ENCODE assay signal across 8 cellular contexts in the genomic region with DNA sequence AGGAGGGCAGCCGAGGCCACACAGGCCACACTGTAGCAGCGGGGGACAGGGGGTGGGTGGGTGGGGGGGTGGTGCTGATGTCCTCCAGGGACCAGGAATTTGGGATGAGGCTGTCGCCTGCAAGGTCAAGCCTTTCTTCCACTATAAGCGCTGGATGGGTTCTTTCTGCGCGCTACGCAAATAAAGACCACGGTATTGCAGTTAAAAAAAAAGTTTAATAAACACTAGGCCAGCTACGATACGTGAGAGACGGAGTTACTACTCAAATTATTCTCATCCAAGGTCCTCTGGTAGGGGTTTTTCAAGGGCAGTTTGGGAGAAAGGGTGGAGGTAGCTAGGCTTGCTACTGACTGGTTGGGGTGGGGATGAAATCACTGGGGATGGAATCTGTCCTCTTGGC. TPM values are rescaled to one million over a fixed set of nuclear protein-coding genes. Genes with fewer than 3 reads are reported as not detected.
DNase-seq lines count a peak whose midpoint lies in the region; ATAC-seq and TF ChIP-seq lines count a peak whose summit lies in the region.

No MANE protein-coding gene starts in this region.

- TF ChIP-seq POLR2A in breast epithelium (IDR thresholded peaks at IDR 0.05), result no peak

- intact Hi-C loops in breast epithelium (cut with DNase I; ENCODE audit: low total_unique reads), result no loop called here

- peak overlapping the region; percentile 77 for H3K9ac ChIP-seq in muscle layer of colon (ENCODE audit: low read length)

- peaks cover 4% of the 10 kb centered on the region; the same call in 1 of the 2 replicates for H3K9me3 ChIP-seq in AG04450 (ENCODE audit: control insufficient read depth, insufficient read depth, low read length)
- no peaks in the 10 kb centered on the region for H3K9me3 ChIP-seq in breast epithelium
- H3K9me3 ChIP-seq in muscle layer of colon (ENCODE audit: low read length), result no peaks in the 10 kb centered on the region

- CTCF ChIA-PET in AG04450 (lab: Charles Lee), result no interaction called here

- no peak for TF ChIP-seq CTCF in AG04450 (IDR thresholded peaks at IDR 0.05; ENCODE audit: low read depth, low read length)
- TF ChIP-seq CTCF in breast epithelium (IDR thresholded peaks at IDR 0.05), result no peak

- POLR2A ChIA-PET in AG04450 (lab: Yijun Ruan, JAX), result interaction anchor here (0.6 to 0.9 kb wide), 2 partner anchors 39 to 131 kb away, joined by 3 read pairs; no protein-coding TSS in a partner anchor

- H3K27ac ChIP-seq in AG04450 (ENCODE audit: low read depth, low read length), result no peak overlapping the region
- peak overlapping the region; percentile 93 to 98 for H3K27ac ChIP-seq in breast epithelium
- peak overlapping the region; percentile 83 for H3K27ac ChIP-seq in muscle layer of colon (ENCODE audit: low read depth, low read length)

- H3K4me1 ChIP-seq in breast epithelium (peaks cover 0 to 6% of the 10 kb centered on the region in 2 donors), muscle layer of colon (ENCODE audit: insufficient read depth, low read length) (peaks cover 13% of the 10 kb centered on the region)

- H3K4me3 ChIP-seq in AG04450 (ENCODE audit: low read depth, low read length) (peak overlapping the region; percentile 98), breast epithelium (peak overlapping the region; percentile 75 to 93 (median 85)), muscle layer of colon (ENCODE audit: low read depth in 1 of 2, low read length in 2 of 2) (peak overlapping the region; percentile 82 to 94)

- DNase-seq in AG04450 (ENCODE audit: low read depth, low spot score) (no peak), breast epithelium (ENCODE audit: low spot score in 2 of 2) (no peak), kidney glomerular epithelial cell (lab: John Stamatoyannopoulos, UW) (no peak), putamen (ENCODE audit: low spot score) (no peak), H4 (ENCODE audit: low spot score) (no peak)

- ATAC-seq in HG02763 (IDR thresholded peaks at IDR 0.05; ENCODE audit: unreplicated experiment), result peak; percentile 8
- no peak for ATAC-seq in HG03442 (IDR thresholded peaks at IDR 0.05; ENCODE audit: unreplicated experiment)

- H3K27me3 ChIP-seq in AG04450 (ENCODE audit: control insufficient read depth, insufficient read depth, low read length) (no peaks in the 10 kb centered on the region), breast epithelium (no peaks in the 10 kb centered on the region), muscle layer of colon (ENCODE audit: control insufficient read depth in 1 of 2, insufficient read depth in 2 of 2, low read length in 2 of 2) (no peaks in the 10 kb centered on the region)

- H3K36me3 ChIP-seq in breast epithelium (no peaks in the 10 kb centered on the region), muscle layer of colon (ENCODE audit: insufficient read depth, low read length) (no peaks in the 10 kb centered on the region)

RNA-seq across cellular contexts. Expression of a gene that starts 0.5 kb away (rescaled TPM):
- polyA plus RNA-seq in AG04450 (2011; rRNA removed), result 3.9 and 4.8 TPM in 2 replicates
- 6.0 and 8.6 TPM in 2 replicates for polyA minus RNA-seq in AG04450 (2011; rRNA and poly(A)+ RNA removed)
- total RNA-seq in breast epithelium, result 10 to 100 TPM; 12.3 to 23.9 (median 21.7) TPM
- 3.3 and 6.5 TPM in 2 replicates for total RNA-seq in H4 (2014; rRNA removed; shearing (Covaris generic))

RNA-seq across cellular contexts. Expression of a gene that starts 38.2 kb away (rescaled TPM):
- polyA plus RNA-seq in AG04450 (2011; rRNA removed), result 1.8 and 2.3 TPM in 2 replicates
- 1.6 and 2.0 TPM in 2 replicates for polyA minus RNA-seq in AG04450 (2011; rRNA and poly(A)+ RNA removed)
- total RNA-seq in breast epithelium, result 1 to 10 TPM; 2.6 to 7.5 (median 5.2) TPM
- 0.29 and 3.4 TPM in 2 replicates for total RNA-seq in H4 (2014; rRNA removed; shearing (Covaris generic))
